ENCODE assay signal across 9 cellular contexts in the genomic region with DNA sequence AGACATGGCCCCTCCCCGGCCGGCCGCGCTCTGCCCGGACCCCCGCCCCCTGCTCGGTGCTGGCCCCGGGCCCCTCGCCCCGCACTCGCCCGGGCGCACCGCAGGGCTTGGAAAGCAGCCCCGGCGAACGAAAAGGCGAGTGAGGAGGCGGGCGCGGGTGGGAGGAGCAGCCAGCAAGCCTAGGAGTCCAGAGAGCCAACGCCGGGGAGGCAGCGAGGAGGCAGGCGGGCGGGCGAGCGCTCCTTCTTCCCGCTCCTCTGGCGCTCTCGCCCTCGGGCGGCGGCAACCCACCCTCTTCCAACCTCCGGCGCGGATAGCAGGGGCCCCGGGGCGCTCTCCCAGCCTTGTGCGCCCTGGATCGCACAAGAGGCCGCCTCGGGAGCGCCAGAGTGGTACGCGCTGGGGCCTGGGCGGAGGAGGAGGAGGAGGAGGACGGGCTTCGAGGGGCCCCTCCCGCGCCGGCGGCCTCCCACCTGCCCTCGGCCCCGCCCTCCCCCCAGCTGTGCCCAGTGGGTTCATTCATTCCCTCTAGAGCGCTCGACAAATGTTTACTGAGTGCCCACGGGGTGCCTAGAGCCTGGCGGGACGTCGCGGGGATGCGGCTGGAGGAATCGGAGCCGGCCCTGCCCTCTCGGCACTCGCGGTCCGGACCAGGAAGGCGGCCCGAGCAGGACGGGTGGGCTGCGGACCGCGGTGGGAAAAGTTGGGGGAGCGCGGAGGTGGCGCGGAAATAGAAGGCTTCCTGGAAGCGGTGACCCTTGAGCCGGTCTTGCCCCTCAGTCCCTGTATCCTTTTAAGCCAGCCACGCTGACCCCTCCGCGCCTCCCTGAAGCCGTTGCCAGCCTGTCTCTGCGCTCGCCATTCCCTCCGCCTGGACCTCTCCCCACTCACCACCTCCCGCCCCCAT. TPM values are rescaled to one million over a fixed set of nuclear protein-coding genes. Genes with fewer than 3 reads are reported as not detected.
DNase-seq lines count a peak whose midpoint lies in the region; ATAC-seq and TF ChIP-seq lines count a peak whose summit lies in the region.
"Had no signal": no experiment of that assay in that cellular context is flagged by ENCODE, and none has a peak within 500 bp of the region (broad histone marks: within the 10 kb centered on the region; RNA-seq: fewer than 3 reads in every experiment).

A gene (minus strand): TSS at position 391 of the 907 bp plus-strand sequence. CDS start 519 bp downstream, outside the sequence.

- peak within 1 kb of the TSS; percentile 34 to 47 for H3K4me3 ChIP-seq in testis

- H3K27ac ChIP-seq in testis, result no peak within 1 kb of the TSS
- no peak within 1 kb of the TSS for H3K27ac ChIP-seq in RWPE1

- POLR2A ChIA-PET in RWPE1 (lab: Yijun Ruan, JAX; ENCODE audit: low non-redundant PET), result interaction anchor here (0.6 kb wide), 1 partner anchor 980 kb away, joined by 7 read pairs; no protein-coding TSS in a partner anchor

- 1 to 4% methylated on average over 47 to 74 of the region's 89 CpGs for WGBS in testis, 2 donors

- CTCF ChIA-PET in RWPE1 (lab: Yijun Ruan, JAX), result interaction anchor here (0.7 to 1.3 kb wide), 3 partner anchors 51 to 195 kb away, joined by 3 to 13 read pairs (median 3); no protein-coding TSS in a partner anchor

- H3K36me3 ChIP-seq in testis (ENCODE audit: low read depth, missing control alignments), result no peaks in the 10 kb centered on the region

- no peaks in the 10 kb centered on the region for H3K9me3 ChIP-seq in testis

- DNase-seq in NCI-H2081 (lab: John Stamatoyannopoulos, UW), result peak; percentile 33 to 52
- DNase-seq in NCI-H2081 treated with DMSO at 0.1 percent for 48 hours (lab: John Stamatoyannopoulos, UW), result no peak
- peak in 46 of 58 donors; percentile 29 to 83 (median 62) for DNase-seq in anterior cingulate cortex (lab: John Stamatoyannopoulos, UW)
- DNase-seq in islet precursor cell, result peak; percentile 83
- peak; percentile 28 for DNase-seq in testis
- no peak for DNase-seq in RWPE1 (ENCODE audit: low spot score)
- no peak for DNase-seq in activated naive CD4-positive, alpha-beta T cell treated with anti-CD3 and anti-CD28 coated beads, Interleukin-2, amount 50 U/mL, for 16 hours
- DNase-seq: GOT3 had no signal

- no peak for TF ChIP-seq CTCF in testis (IDR thresholded peaks at IDR 0.05)
- TF ChIP-seq CTCF in RWPE1 (conservative IDR thresholded peaks at IDR 0.05; ENCODE audit: low read depth), result no peak

- TF ChIP-seq POLR2A in testis (IDR thresholded peaks at IDR 0.05), result no peak

- ATAC-seq in GM21786 (IDR thresholded peaks at IDR 0.05; ENCODE audit: unreplicated experiment), result no peak

- intact Hi-C loops in testis (cut with DNase I; ENCODE audit: low total_unique reads), result no loop called here

- H3K4me1 ChIP-seq in testis, result no peaks in the 10 kb centered on the region

- H3K27me3 ChIP-seq in testis, result no peaks in the 10 kb centered on the region

RNA-seq across cellular contexts. Expression of the gene that starts here (rescaled TPM):
- total RNA-seq in testis, result 1 to 10 TPM; 2.4 to 3.3 TPM
- polyA plus RNA-seq in testis (ENCODE audit: insufficient read depth, low read depth, low replicate concordance), result 7.1 TPM

Comparison
In these comparisons a context has a peak if more than half of its experiments do, and no peak if none do; other contexts are left out.
1. DNase-seq: peak in NCI-H2081 (2 of 2), anterior cingulate cortex (46 of 58), islet precursor cell (single experiment) and testis (single experiment); none in NCI-H2081 treated with DMSO at 0.1 percent for 48 hours (single experiment), RWPE1 (single experiment) and activated naive CD4-positive, alpha-beta T cell treated with anti-CD3 and anti-CD28 coated beads, Interleukin-2, amount 50 U/mL, for 16 hours (single experiment).